Comparison of ENCODE assay signal across 1 cellular context in genomic region chr19:55086730-55087541, GRCh38.
TF ChIP-seq lines count a peak whose summit lies in the region.

No MANE protein-coding gene starts in this region.

TF ChIP-seq in endothelial cell of umbilical vein, 7 proteins besides CTCF, POLR2A, EP300 and RAD21 (continued from another document):
- TF ChIP-seq MAX (IDR thresholded peaks at IDR 0.05; ENCODE audit: insufficient read depth, insufficient read length) (peak; percentile 6), MYC (IDR thresholded peaks at IDR 0.05; ENCODE audit: low read depth, low read length) (no peak), JUN (IDR thresholded peaks at IDR 0.05; ENCODE audit: borderline replicate concordance, insufficient read depth, insufficient read length, low read depth) (no peak), EZH2 (IDR thresholded peaks at IDR 0.05; ENCODE audit: borderline replicate concordance, low read depth, low read length, severe bottlenecking) (no peak), GATA2 (IDR thresholded peaks at IDR 0.05; ENCODE audit: insufficient read depth, insufficient read length, low read depth, low read length) (no peak)
